ENCODE assay signal across 8 cellular contexts in genomic region chr9:86353591-86354047, GRCh38. TPM values are rescaled to one million over a fixed set of nuclear protein-coding genes. Genes with fewer than 3 reads are reported as not detected.
A peak's percentile ranks its signal among the peaks of the same experiment; 100 is the strongest.
DNase-seq lines count a peak whose midpoint lies in the region; ATAC-seq lines count a peak whose summit lies in the region.

No MANE protein-coding gene starts in this region.

- peak overlapping the region; percentile 91 for H3K4me3 Mint-ChIP-seq in activated naive CD8-positive, alpha-beta T cell treated with anti-CD3 and anti-CD28 coated beads for 36 hours

- H3K4me3 ChIP-seq in iPS-11a (ENCODE audit: low read depth, low read length): peak overlapping the region; percentile 95
- peak overlapping the region; percentile 92 for H3K4me3 ChIP-seq in skeletal muscle satellite cell (ENCODE audit: low read length)

- H3K27ac Mint-ChIP-seq in activated naive CD8-positive, alpha-beta T cell treated with anti-CD3 and anti-CD28 coated beads for 36 hours: peak overlapping the region; percentile 94

- peaks cover 12% of the 10 kb centered on the region for H3K4me1 ChIP-seq in skeletal muscle satellite cell (ENCODE audit: control insufficient read depth, insufficient read depth, low read length)

- H3K27me3 Mint-ChIP-seq in activated naive CD8-positive, alpha-beta T cell treated with anti-CD3 and anti-CD28 coated beads for 36 hours: no peaks in the 10 kb centered on the region

- H3K4me1 Mint-ChIP-seq in activated naive CD8-positive, alpha-beta T cell treated with anti-CD3 and anti-CD28 coated beads for 36 hours: peaks cover 32% of the 10 kb centered on the region

- peak overlapping the region; percentile 96 for H3K9ac ChIP-seq in skeletal muscle satellite cell (ENCODE audit: low read depth, low read length)

- peaks cover 20% of the 10 kb centered on the region for H3K36me3 ChIP-seq in skeletal muscle satellite cell (ENCODE audit: insufficient read depth, low read length)

- peaks cover 2% of the 10 kb centered on the region for H3K9me3 Mint-ChIP-seq in activated naive CD8-positive, alpha-beta T cell treated with anti-CD3 and anti-CD28 coated beads for 36 hours

- no peaks in the 10 kb centered on the region for H3K27me3 ChIP-seq in skeletal muscle satellite cell (ENCODE audit: control insufficient read depth, insufficient read depth, low read length)

- peak; percentile 46 for DNase-seq in NCI-H1092 treated with DMSO at 0.1 percent for 48 hours (lab: John Stamatoyannopoulos, UW)
- DNase-seq in NCI-H1092 (lab: John Stamatoyannopoulos, UW): no peak
- peak; percentile 16 for DNase-seq in NCI-H146 treated with DMSO at 0.1 percent for 48 hours (lab: John Stamatoyannopoulos, UW; ENCODE audit: unreplicated experiment)
- DNase-seq in activated naive CD8-positive, alpha-beta T cell treated with anti-CD3 and anti-CD28 coated beads for 36 hours: peak; percentile 32
- DNase-seq in activated CD4-positive, CD25-positive, alpha-beta regulatory T cell (lab: John Stamatoyannopoulos, UW): no peak

- no peaks in the 10 kb centered on the region for H3K9me3 ChIP-seq in skeletal muscle satellite cell (replicated peaks; ENCODE audit: low read length)

- ATAC-seq in GM19463 (IDR thresholded peaks at IDR 0.05; ENCODE audit: unreplicated experiment): no peak

- peak overlapping the region; percentile 78 for H3K4me2 ChIP-seq in skeletal muscle satellite cell (ENCODE audit: low read length)

- H3K36me3 Mint-ChIP-seq in activated naive CD8-positive, alpha-beta T cell treated with anti-CD3 and anti-CD28 coated beads for 36 hours: peaks cover 22% of the 10 kb centered on the region

RNA-seq across cellular contexts. Expression of gene TUT7, which starts 0.6 kb away (rescaled TPM):
- 10 to 100 TPM; 18.0 to 18.3 TPM for total RNA-seq in activated naive CD8-positive, alpha-beta T cell treated with anti-CD3 and anti-CD28 coated beads for 36 hours
- total RNA-seq in skeletal muscle satellite cell (2012; rRNA removed): 54.8 and 105 TPM in 2 replicates

Comparison
In these comparisons a context has a peak if more than half of its experiments do, and no peak if none do; other contexts are left out.
1. DNase-seq: peak in NCI-H1092 treated with DMSO at 0.1 percent for 48 hours (single experiment), NCI-H146 treated with DMSO at 0.1 percent for 48 hours (single experiment) and activated naive CD8-positive, alpha-beta T cell treated with anti-CD3 and anti-CD28 coated beads for 36 hours (single experiment); none in NCI-H1092 (single experiment) and activated CD4-positive, CD25-positive, alpha-beta regulatory T cell (0 of 4).